In genomic region chr15:63169796-63170195, GRCh38 we compare ENCODE assay signal across 16 cellular contexts. TPM values are rescaled to one million over a fixed set of nuclear protein-coding genes. Genes with fewer than 3 reads are reported as not detected.
A peak's percentile ranks its signal among the peaks of the same experiment; 100 is the strongest.
DNase-seq lines count a peak whose midpoint lies in the region; ATAC-seq, FAIRE-seq and TF ChIP-seq lines count a peak whose summit lies in the region.
"Had no signal": no experiment of that assay in that cellular context is flagged by ENCODE, and none has a peak within 500 bp of the region (broad histone marks: within the 10 kb centered on the region; RNA-seq: fewer than 3 reads in every experiment).

No MANE protein-coding gene starts in this region.

- H3K9me2 ChIP-seq in GM23338 (ENCODE audit: insufficient read depth) = 0 out of 2 replicates have a peak, but pooled peaks cover 1% of the 10 kb centered on the region

- H3K9ac ChIP-seq in neural progenitor cell = no peak overlapping the region

- no peak overlapping the region for H3K4me3 Mint-ChIP-seq in GM23338
- no peak overlapping the region for H3K4me3 Mint-ChIP-seq in brain
- H3K4me3 Mint-ChIP-seq in neural progenitor cell = no peak overlapping the region
- no peak overlapping the region for H3K4me3 Mint-ChIP-seq in type B pancreatic cell

- no peak for TF ChIP-seq RAD21 in A549 (conservative IDR thresholded peaks at IDR 0.05 in 1 of 2, IDR thresholded peaks at IDR 0.05 in 1 of 2)

- no peaks in the 10 kb centered on the region for H3K36me3 ChIP-seq in GM23338 (ENCODE audit: insufficient read depth)
- H3K36me3 ChIP-seq in neural progenitor cell = no peaks in the 10 kb centered on the region
- H3K36me3 ChIP-seq: SJSA1 had no signal

- H3K9me3 ChIP-seq in A549 (peaks cover 10% of the 10 kb centered on the region), neural progenitor cell (ENCODE audit: low read depth) (no peaks in the 10 kb centered on the region)
- H3K9me3 ChIP-seq: SJSA1 had no signal

- H3K4me1 Mint-ChIP-seq in GM23338 = peaks cover 19% of the 10 kb centered on the region
- peaks cover 38% of the 10 kb centered on the region for H3K4me1 Mint-ChIP-seq in brain
- peaks cover 24% of the 10 kb centered on the region for H3K4me1 Mint-ChIP-seq in neural progenitor cell
- H3K4me1 Mint-ChIP-seq in type B pancreatic cell (ENCODE audit: unreplicated experiment) = peaks cover 6% of the 10 kb centered on the region

- H3K27ac Mint-ChIP-seq in GM23338 = no peak overlapping the region
- peak overlapping the region in 3 of 5 experiments; percentile 53 to 75 (median 70) for H3K27ac Mint-ChIP-seq in brain
- H3K27ac Mint-ChIP-seq in neural progenitor cell = peak overlapping the region; percentile 42
- no peak overlapping the region for H3K27ac Mint-ChIP-seq in type B pancreatic cell

- H3K27me3 Mint-ChIP-seq in GM23338 (ENCODE audit: insufficient read depth, low read depth, poor library complexity) (no peaks in the 10 kb centered on the region), brain (no peaks in the 10 kb centered on the region), neural progenitor cell (ENCODE audit: insufficient read depth, low read depth) (peaks cover 8% of the 10 kb centered on the region), type B pancreatic cell (no peaks in the 10 kb centered on the region)

- H4K20me1 ChIP-seq in GM23338 (replicated peaks; ENCODE audit: insufficient read depth) = no peaks in the 10 kb centered on the region
- H4K20me1 ChIP-seq in neural progenitor cell (ENCODE audit: low read depth) = no peaks in the 10 kb centered on the region

- H3K4me3 ChIP-seq in A549 = no peak overlapping the region
- H3K4me3 ChIP-seq in GM23338 = no peak overlapping the region
- no peak overlapping the region for H3K4me3 ChIP-seq in neural progenitor cell
- H3K4me3 ChIP-seq: GM12878, SJSA1 had no signal

- no peak for TF ChIP-seq POLR2A in A549 (IDR thresholded peaks at IDR 0.05; ENCODE audit: low read length)

- 73% methylated on average over 2 of the region's 2 CpGs for WGBS in A549 (ENCODE audit: missing lambda C conversion rate)

- H3K79me2 ChIP-seq in GM23338 (replicated peaks; ENCODE audit: insufficient read depth) (no peaks in the 10 kb centered on the region), neural progenitor cell (ENCODE audit: low read depth) (no peaks in the 10 kb centered on the region)

- H3K4me1 ChIP-seq in A549 (no peaks in the 10 kb centered on the region), GM23338 (ENCODE audit: insufficient read depth) (peaks cover 14% of the 10 kb centered on the region), neural progenitor cell (peaks cover 13% of the 10 kb centered on the region)

- H3K36me3 Mint-ChIP-seq in GM23338 (ENCODE audit: low read depth) (no peaks in the 10 kb centered on the region), brain (no peaks in the 10 kb centered on the region), neural progenitor cell (no peaks in the 10 kb centered on the region), type B pancreatic cell (no peaks in the 10 kb centered on the region)

- H3K27ac ChIP-seq in A549 (0 out of 6 replicates have a peak overlapping the region, but pooled peaks of 1 of the 2 experiments have one; percentile 4), GM23338 (ENCODE audit: low read depth) (no peak overlapping the region), neural progenitor cell (no peak overlapping the region)
- H3K27ac ChIP-seq: SJSA1 had no signal

- no peak for DNase-seq in A549 (ENCODE audit: low read depth in 1 of 2, low spot score in 1 of 2)
- no peak for DNase-seq in GM23338 (ENCODE audit: low spot score)
- no peak for DNase-seq in neural progenitor cell (ENCODE audit: low spot score)
- no peak for DNase-seq in NCI-H1092 treated with DMSO at 0.1 percent for 48 hours (lab: John Stamatoyannopoulos, UW)
- no peak for DNase-seq in HuH-7 (ENCODE audit: low spot score)
- DNase-seq in type B pancreatic cell (ENCODE audit: extremely low spot score, unreplicated experiment) = no peak
- DNase-seq: KG1, MV-4-11, NCI-H1417 treated with DMSO at 0.1 percent for 48 hours, NCI-H187 treated with DMSO at 0.1 percent for 48 hours, NCI-H226, NCI-H524 had no signal

- H3K9me3 Mint-ChIP-seq in GM23338 = no peaks in the 10 kb centered on the region
- no peaks in the 10 kb centered on the region for H3K9me3 Mint-ChIP-seq in brain
- H3K9me3 Mint-ChIP-seq in neural progenitor cell = no peaks in the 10 kb centered on the region
- H3K9me3 Mint-ChIP-seq in type B pancreatic cell = peaks cover 5% of the 10 kb centered on the region

- H3F3A ChIP-seq in GM23338 (replicated peaks; ENCODE audit: low read depth) (no peaks in the 10 kb centered on the region), neural progenitor cell (ENCODE audit: low read depth) (peaks cover 22% of the 10 kb centered on the region)

- 0 out of 2 replicates have a peak overlapping the region, but pooled peaks have one; percentile 33 for H2AFZ ChIP-seq in GM23338
- H2AFZ ChIP-seq in neural progenitor cell (replicated peaks) = no peak overlapping the region

- CTCF ChIA-PET in A549 (lab: Yijun Ruan, JAX) = interaction anchor here (1.0 kb wide), 1 partner anchor 122 kb away, joined by 3 read pairs; no protein-coding TSS in a partner anchor

- no peak for FAIRE-seq in A549 (lab: Jason Lieb, UNC)
- FAIRE-seq: GM12878, GM19239 had no signal

- no peaks in the 10 kb centered on the region for H3K27me3 ChIP-seq in GM23338 (ENCODE audit: insufficient read depth)
- H3K27me3 ChIP-seq in neural progenitor cell = no peaks in the 10 kb centered on the region
- H3K27me3 ChIP-seq: SJSA1 had no signal

- TF ChIP-seq CTCF in A549 (IDR thresholded peaks at IDR 0.05) = no peak
- no peak for TF ChIP-seq CTCF in GM23338 (conservative IDR thresholded peaks at IDR 0.05; ENCODE audit: low read depth in 2 of 2)
- no peak for TF ChIP-seq CTCF in brain (conservative IDR thresholded peaks at IDR 0.05)
- no peak for TF ChIP-seq CTCF in neural progenitor cell (IDR thresholded peaks at IDR 0.05)
- no peak for TF ChIP-seq CTCF in type B pancreatic cell (conservative IDR thresholded peaks at IDR 0.05)

- ATAC-seq in A549 (peak; percentile 35 to 37; a peak in 3 of 6 replicates), GM23338 (no peak)
- ATAC-seq: GM12878 had no signal

- POLR2A ChIA-PET in A549 (lab: Yijun Ruan, JAX) = no interaction called here

- H3K4me2 ChIP-seq in A549 = no peak overlapping the region
- H3K4me2 ChIP-seq in GM23338 = no peak overlapping the region
- no peak overlapping the region for H3K4me2 ChIP-seq in neural progenitor cell

- no peak for TF ChIP-seq EP300 in A549 (IDR thresholded peaks at IDR 0.05)

TF ChIP-seq in A549, 52 proteins besides CTCF, POLR2A, EP300 and RAD21 (continues in another document):
- no peak for TF ChIP-seq ZSCAN20 (CRISPR knock-in tag; IDR thresholded peaks at IDR 0.05)
- no peak for TF ChIP-seq MAFK (IDR thresholded peaks at IDR 0.05; ENCODE audit: partially characterized antibody)
- TF ChIP-seq JUN (IDR thresholded peaks at IDR 0.05) = no peak
- no peak for TF ChIP-seq RCOR1 (IDR thresholded peaks at IDR 0.05; ENCODE audit: low read depth, low read length)
- no peak for TF ChIP-seq FOXS1 (CRISPR knock-in tag; IDR thresholded peaks at IDR 0.05)
- TF ChIP-seq NFE2L2 (conservative IDR thresholded peaks at IDR 0.05; ENCODE audit: low read length) = no peak

TF ChIP-seq in GM23338, 12 proteins besides CTCF, POLR2A, EP300 and RAD21 (continues in another document):
- TF ChIP-seq EZH2 (IDR thresholded peaks at IDR 0.05; ENCODE audit: low read depth, unreplicated experiment) (no peak), STAT1 (IDR thresholded peaks at IDR 0.05; ENCODE audit: unreplicated experiment) (no peak)

RNA-seq across cellular contexts. Expression of gene RPS27L, which starts 12.5 kb away (rescaled TPM):
- polyA plus RNA-seq in A549 (2011; rRNA removed) (742 and 748 TPM in 2 replicates), A549 (2017; fragmentation: RNase III; extraction: RNeasy Plus Mini Kit Qiagen cat#74134 plus additional on column Dnase treatment) (609 to 664 TPM (median 641 TPM) in 3 replicates), GM23338 (2016; fragmentation: Nextera tagmentation; extraction: Ambion mirVana) (1,011 and 1,086 TPM in 2 replicates), brain (ENCODE audit: insufficient read depth, low read depth, low replicate concordance) (40.2 TPM)
- polyA plus RNA-seq in A549 (2012; cell fraction: cytosol; rRNA removed) = 258 and 280 TPM in 2 replicates
- 43.1 and 51.1 TPM in 2 replicates for polyA plus RNA-seq in A549 (2012; cell fraction: nucleus; rRNA removed)
- 38.3 and 59.2 TPM in 2 replicates for polyA minus RNA-seq in A549 (2011; rRNA and poly(A)+ RNA removed)
- total RNA-seq in GM23338 (2014; rRNA removed; shearing (Covaris generic)) = 48.2 and 85.9 TPM in 2 replicates
- total RNA-seq in neural progenitor cell (ENCODE audit: low replicate concordance) (57.8 and 111 TPM in 2 replicates), type B pancreatic cell (ENCODE audit: low replicate concordance) (205 and 235 TPM in 2 replicates)

RNA-seq across cellular contexts. Expression of gene RAB8B, which starts 19.6 kb away (rescaled TPM):
- polyA plus RNA-seq in A549 (2011; rRNA removed) (28.8 and 41.4 TPM in 2 replicates), A549 (2017; fragmentation: RNase III; extraction: RNeasy Plus Mini Kit Qiagen cat#74134 plus additional on column Dnase treatment) (19.5 to 22.2 TPM (median 21.5 TPM) in 3 replicates), GM23338 (2016; fragmentation: Nextera tagmentation; extraction: Ambion mirVana) (23.2 and 23.5 TPM in 2 replicates), brain (ENCODE audit: insufficient read depth, low read depth, low replicate concordance) (3.1 TPM)
- polyA plus RNA-seq in A549 (2012; cell fraction: cytosol; rRNA removed) = 7.0 and 7.8 TPM in 2 replicates
- polyA plus RNA-seq in A549 (2012; cell fraction: nucleus; rRNA removed) = 1.2 and 2.2 TPM in 2 replicates
- 13.6 and 14.7 TPM in 2 replicates for polyA minus RNA-seq in A549 (2011; rRNA and poly(A)+ RNA removed)
- total RNA-seq in GM23338 (2014; rRNA removed; shearing (Covaris generic)) = 38.1 and 41.7 TPM in 2 replicates
- total RNA-seq in neural progenitor cell (ENCODE audit: low replicate concordance) (61.3 and 107 TPM in 2 replicates), type B pancreatic cell (ENCODE audit: low replicate concordance) (26.5 and 36.8 TPM in 2 replicates)

RNA-seq across cellular contexts. Expression of gene LACTB, which starts 48.1 kb away (rescaled TPM):
- polyA plus RNA-seq in A549 (2011; rRNA removed) (31.0 and 59.6 TPM in 2 replicates), A549 (2017; fragmentation: RNase III; extraction: RNeasy Plus Mini Kit Qiagen cat#74134 plus additional on column Dnase treatment) (56.5 to 69.8 TPM (median 56.7 TPM) in 3 replicates), GM23338 (2016; fragmentation: Nextera tagmentation; extraction: Ambion mirVana) (20.9 and 21.3 TPM in 2 replicates), brain (ENCODE audit: insufficient read depth, low read depth, low replicate concordance) (4.5 TPM)
- polyA plus RNA-seq in A549 (2012; cell fraction: cytosol; rRNA removed) = 27.8 and 29.8 TPM in 2 replicates
- polyA plus RNA-seq in A549 (2012; cell fraction: nucleus; rRNA removed) = 16.7 and 18.5 TPM in 2 replicates
- polyA minus RNA-seq in A549 (2011; rRNA and poly(A)+ RNA removed) = 8.8 and 9.4 TPM in 2 replicates
- 15.2 and 18.6 TPM in 2 replicates for total RNA-seq in GM23338 (2014; rRNA removed; shearing (Covaris generic))
- total RNA-seq in neural progenitor cell (ENCODE audit: low replicate concordance) (3.6 and 4.4 TPM in 2 replicates), type B pancreatic cell (ENCODE audit: low replicate concordance) (10.9 and 12.6 TPM in 2 replicates)

Comparison
In these comparisons a context has a peak if more than half of its experiments do, and no peak if none do; other contexts are left out.
1. H3K27ac Mint-ChIP-seq: peak in brain (3 of 5) and neural progenitor cell (single experiment); none in GM23338 (single experiment) and type B pancreatic cell (single experiment).